31 cellular contexts compared by ENCODE assay signal in the genomic region with DNA sequence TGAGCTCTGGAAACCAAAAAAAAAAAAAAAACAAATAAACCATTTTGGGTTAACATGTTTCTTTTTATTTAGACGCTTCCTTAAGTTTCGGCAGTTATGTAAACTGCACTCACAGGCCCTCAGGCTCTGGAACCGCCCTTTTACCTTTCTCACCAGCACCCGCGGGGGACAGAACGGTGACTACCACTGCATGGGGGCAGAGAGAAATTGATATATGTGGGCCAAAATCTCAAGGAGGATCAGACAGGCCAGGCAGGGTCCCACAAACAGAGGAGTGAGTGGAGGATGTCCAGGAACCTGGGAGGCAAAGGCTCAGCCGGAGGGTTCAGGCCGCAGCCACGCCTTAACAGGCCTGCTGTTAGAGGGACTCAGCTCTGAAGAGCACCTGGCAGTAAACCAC. TPM values are rescaled to one million over a fixed set of nuclear protein-coding genes. Genes with fewer than 3 reads are reported as not detected.
"Had no signal": no experiment of that assay in that cellular context is flagged by ENCODE, and none has a peak within 500 bp of the region (broad histone marks: within the 10 kb centered on the region; RNA-seq: fewer than 3 reads in every experiment).

No MANE protein-coding gene starts in this region.

- H3K27me3 ChIP-seq: adrenal gland, body of pancreas, cardiac muscle cell, colonic mucosa had no signal

- H3K9me3 ChIP-seq: adrenal gland, body of pancreas, colonic mucosa, esophagus squamous epithelium had no signal

- ATAC-seq: activated CD4-positive, alpha-beta T cell treated with anti-CD3 and anti-CD28 coated beads for 36 hours; activated CD8-positive, alpha-beta memory T cell treated with anti-CD3 and anti-CD28 coated beads, Interleukin-2, amount 10 ng/mL, durations not matched to agents 7 days and 5 days; activated CD8-positive, alpha-beta T cell treated with anti-CD3 and anti-CD28 coated beads, Interleukin-2, amount 10 ng/mL, durations not matched to agents 7 days and 5 days; activated naive CD8-positive, alpha-beta T cell treated with anti-CD3 and anti-CD28 coated beads, Interleukin-2, amount 50 U/mL, for 24 hours; body of pancreas had no signal

- H3K4me3 ChIP-seq: adrenal gland, body of pancreas, cardiac muscle cell, colonic mucosa, esophagus squamous epithelium had no signal

- H3K4me1 ChIP-seq: adrenal gland, body of pancreas, colonic mucosa, esophagus squamous epithelium had no signal

- DNase-seq: activated CD4-positive, alpha-beta memory T cell treated with anti-CD3 and anti-CD28 coated beads for 36 hours; activated CD4-positive, alpha-beta T cell treated with anti-CD3 and anti-CD28 coated beads for 36 hours; activated CD4-positive, alpha-beta T cell treated with anti-CD3 and anti-CD28 coated beads, Interleukin-2, amount 10 ng/mL, durations not matched to agents 24 days and 14 days; activated CD4-positive, CD25-positive, alpha-beta regulatory T cell; activated CD4-positive, CD25-positive, alpha-beta regulatory T cell treated with anti-CD3 and anti-CD28 coated beads, Interleukin-2, amount 50 U/mL, for 72 hours; activated CD8-positive, alpha-beta memory T cell treated with anti-CD3 and anti-CD28 coated beads, Interleukin-2, amount 10 ng/mL, durations not matched to agents 7 days and 5 days; activated CD8-positive, alpha-beta memory T cell treated with anti-CD3 and anti-CD28 coated beads, Interleukin-2, amount 50 U/mL, for 4 hours; activated CD8-positive, alpha-beta T cell treated with anti-CD3 and anti-CD28 coated beads, Interleukin-2, amount 10 ng/mL, durations not matched to agents 7 days and 5 days; activated effector memory CD4-positive, alpha-beta T cell treated with anti-CD3 and anti-CD28 coated beads, Interleukin-2, amount 50 U/mL, for 16 hours; activated naive CD4-positive, alpha-beta T cell treated with anti-CD3 and anti-CD28 coated beads for 36 hours; activated naive CD8-positive, alpha-beta T cell treated with anti-CD3 and anti-CD28 coated beads for 36 hours; activated naive CD8-positive, alpha-beta T cell treated with anti-CD3 and anti-CD28 coated beads, Interleukin-2, amount 50 U/mL, for 24 hours; activated T-cell treated with anti-CD3 and anti-CD28 coated beads, Interleukin-2, amount 50 U/mL, for 1 hour; activated T-cell treated with anti-CD3 and anti-CD28 coated beads, Interleukin-2, amount 50 U/mL, for 48 hours; amygdala; aorta; body of pancreas; central memory CD4-positive, alpha-beta T cell; cerebellar nuclear complex; colonic mucosa; effector CD8-positive, alpha-beta T cell; esophagus squamous epithelium; head of caudate nucleus; T-helper 2 cell had no signal

- H3K27ac ChIP-seq: adrenal gland, body of pancreas, cardiac muscle cell, colonic mucosa, epithelial cell of prostate, esophagus squamous epithelium had no signal

- H3K36me3 ChIP-seq: adrenal gland, cardiac muscle cell, colonic mucosa, esophagus squamous epithelium had no signal

RNA-seq across cellular contexts. Expression of gene IRX2, which starts 54.4 kb away (rescaled TPM):
- total RNA-seq: activated CD4-positive, alpha-beta memory T cell treated with anti-CD3 and anti-CD28 coated beads for 36 hours; activated CD4-positive, alpha-beta T cell treated with anti-CD3 and anti-CD28 coated beads for 36 hours; activated CD4-positive, alpha-beta T cell treated with anti-CD3 and anti-CD28 coated beads, Interleukin-2, amount 10 ng/mL, durations not matched to agents 24 days and 14 days; activated CD8-positive, alpha-beta memory T cell treated with anti-CD3 and anti-CD28 coated beads for 36 hours; activated CD8-positive, alpha-beta memory T cell treated with anti-CD3 and anti-CD28 coated beads, Interleukin-2, amount 10 ng/mL, durations not matched to agents 7 days and 5 days; activated CD8-positive, alpha-beta T cell treated with anti-CD3 and anti-CD28 coated beads, Interleukin-2, amount 10 ng/mL, durations not matched to agents 7 days and 5 days; activated naive CD4-positive, alpha-beta T cell treated with anti-CD3 and anti-CD28 coated beads for 36 hours; activated naive CD8-positive, alpha-beta T cell treated with anti-CD3 and anti-CD28 coated beads for 36 hours; activated T-helper 1 cell treated with anti-CD3 and anti-CD28 coated beads, Interleukin-12 subunit alpha, Interleukin-12 subunit beta, Interleukin-2, Interleukin-4 antibody, amounts not matched to agents 30 ng/mL and 10 ng/mL and 1 ng/mL, durations not matched to agents 14 hours and 24 hours and 36 hours; activated T-helper 2 cell treated with anti-CD3 and anti-CD28 coated beads, Interferon-gamma antibody, Interleukin-2, Interleukin-4, amounts not matched to agents 10 μg/mL and 5 μg/mL and 100 μg/mL, durations not matched to agents 14 hours and 24 hours and 36 hours; endothelial cell of umbilical vein had no signal
- polyA plus RNA-seq: endothelial cell of umbilical vein had no signal
